Comparison of ENCODE assay signal across 26 cellular contexts in the genomic region with DNA sequence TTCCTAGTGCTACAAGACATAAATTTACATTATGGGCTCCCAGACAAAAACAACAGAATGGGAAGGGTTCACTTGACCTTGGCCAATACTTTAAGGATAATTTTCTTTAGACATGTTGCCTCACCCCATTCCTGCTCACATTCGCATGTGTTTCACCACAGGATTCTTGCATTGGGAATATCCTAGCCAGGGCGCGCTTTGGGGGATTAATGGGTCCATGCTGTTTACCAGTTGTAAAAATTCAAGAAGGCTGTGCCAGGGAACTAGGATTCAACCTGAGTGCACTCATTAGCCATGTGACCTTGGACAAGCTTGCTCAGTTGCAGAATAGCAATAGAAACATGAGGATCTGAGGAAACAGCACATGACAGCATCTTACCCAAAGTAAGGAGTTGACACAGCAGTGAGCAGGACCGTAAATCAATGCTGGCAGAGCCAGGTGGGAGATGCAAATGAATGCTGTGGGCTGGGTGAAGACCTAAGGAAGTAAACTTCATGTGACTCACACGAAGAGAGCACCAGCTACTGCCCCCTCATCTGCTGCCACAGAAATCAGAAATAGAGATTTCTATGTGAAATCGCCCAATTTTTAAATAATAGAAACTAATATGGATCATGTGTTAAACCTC.
DNase-seq lines count a peak whose midpoint lies in the region; ATAC-seq, FAIRE-seq and TF ChIP-seq lines count a peak whose summit lies in the region.
"Had no signal": no experiment of that assay in that cellular context is flagged by ENCODE, and none has a peak within 500 bp of the region (broad histone marks: within the 10 kb centered on the region; RNA-seq: fewer than 3 reads in every experiment).

No MANE protein-coding gene starts in this region.

- H2AFZ ChIP-seq in GM23338 (peak overlapping the region; percentile 64), H1 (ENCODE audit: low read length) (0 out of 2 replicates have a peak overlapping the region, but pooled peaks have one; percentile 28)

- no peak overlapping the region for H3K4ac ChIP-seq in H1 (replicated peaks; ENCODE audit: insufficient read length, low read depth, low read length)

- no peak overlapping the region for H3K9ac ChIP-seq in H1 (replicated peaks in 1 of 4; ENCODE audit: extremely low read depth in 1 of 4, low read depth in 3 of 4, low read length in 3 of 4)

- H3K9me2 ChIP-seq in GM23338 (ENCODE audit: insufficient read depth): 0 out of 2 replicates have a peak, but pooled peaks cover 13% of the 10 kb centered on the region

- no peak for FAIRE-seq in H1 (lab: Jason Lieb, UNC)
- FAIRE-seq: A204.1, D721Med, small intestine had no signal

- TF ChIP-seq CTCF in GM23338 (conservative IDR thresholded peaks at IDR 0.05; ENCODE audit: low read depth in 2 of 2) (no peak), H1 (IDR thresholded peaks at IDR 0.05; ENCODE audit: control extremely low read depth in 1 of 3, insufficient read depth in 1 of 3, low read depth in 1 of 3, low read length in 3 of 3) (no peak), lower leg skin (IDR thresholded peaks at IDR 0.05) (no peak), stomach (IDR thresholded peaks at IDR 0.05) (no peak)

- H3K9me3 Mint-ChIP-seq in GM23338: no peaks in the 10 kb centered on the region; the same call in 2 of the 3 replicates
- H3K9me3 Mint-ChIP-seq: CD4-positive, alpha-beta T cell had no signal

- DNase-seq in GM23338 (ENCODE audit: low spot score): no peak
- no peak for DNase-seq in H1 (ENCODE audit: low read depth in 1 of 2, low spot score in 2 of 2)
- DNase-seq in lower leg skin (ENCODE audit: low spot score in 2 of 2): peak; percentile 52 to 85
- no peak for DNase-seq in stomach
- no peak for DNase-seq in mesenteric fat pad (ENCODE audit: low spot score)
- DNase-seq in SK-N-DZ (ENCODE audit: low spot score): no peak
- no peak for DNase-seq in HCEC 1CT
- DNase-seq: activated CD8-positive, alpha-beta memory T cell treated with anti-CD3 and anti-CD28 coated beads, Interleukin-2, amount 10 ng/mL, durations not matched to agents 7 days and 5 days; activated naive CD4-positive, alpha-beta T cell; activated T-cell treated with anti-CD3 and anti-CD28 coated beads, Interleukin-2, amount 50 U/mL, for 48 hours; amniotic stem cell; CD4-positive, alpha-beta T cell; heart right ventricle; KG1; left cardiac atrium; mesenchymal stem cell; NCI-H1436 treated with DMSO at 0.1 percent for 48 hours; small intestine; stimulated activated CD4-positive, alpha-beta T cell treated with anti-CD3 and anti-CD28 coated beads, Interleukin-2, amount 100 ng/mL, for 24 hours; substantia nigra; T-helper 9 cell; WERI-Rb-1 had no signal

- H3K14ac ChIP-seq in H1 (ENCODE audit: insufficient read length): no peak overlapping the region

- H2BK5ac ChIP-seq in H1 (ENCODE audit: low read depth, low read length): no peak overlapping the region

- H3K4me3 Mint-ChIP-seq in GM23338: no peak overlapping the region
- H3K4me3 Mint-ChIP-seq: activated CD8-positive, alpha-beta memory T cell treated with anti-CD3 and anti-CD28 coated beads, Interleukin-2, amount 10 ng/mL, durations not matched to agents 7 days and 5 days; CD4-positive, alpha-beta T cell had no signal

- H4K91ac ChIP-seq in H1 (replicated peaks; ENCODE audit: insufficient read length, low read length): no peak overlapping the region

- no peak overlapping the region for H2BK20ac ChIP-seq in H1 (ENCODE audit: low read length)

- H3K23ac ChIP-seq in H1 (ENCODE audit: insufficient read length): no peak overlapping the region

- H3K27ac Mint-ChIP-seq in GM23338: no peak overlapping the region
- H3K27ac Mint-ChIP-seq: activated CD8-positive, alpha-beta memory T cell treated with anti-CD3 and anti-CD28 coated beads, Interleukin-2, amount 10 ng/mL, durations not matched to agents 7 days and 5 days; CD4-positive, alpha-beta T cell had no signal

- H3K18ac ChIP-seq in H1 (ENCODE audit: extremely low read depth, low read length): no peak overlapping the region

- H4K20me1 ChIP-seq in GM23338 (replicated peaks; ENCODE audit: insufficient read depth) (no peaks in the 10 kb centered on the region), H1 (replicated peaks in 1 of 2; ENCODE audit: control insufficient read depth in 1 of 2, insufficient read depth in 2 of 2, low read length in 2 of 2) (no peaks in the 10 kb centered on the region)

- H3K27ac ChIP-seq in GM23338 (ENCODE audit: low read depth) (no peak overlapping the region), H1 (ENCODE audit: low read depth, low read length) (no peak overlapping the region), stomach (peak overlapping the region in 3 of 5 donors; percentile 18 to 36 (median 21))
- H3K27ac ChIP-seq: heart right ventricle, WERI-Rb-1 had no signal

- no peaks in the 10 kb centered on the region for H3K79me2 ChIP-seq in GM23338 (replicated peaks; ENCODE audit: insufficient read depth)
- no peaks in the 10 kb centered on the region for H3K79me2 ChIP-seq in H1 (ENCODE audit: control insufficient read depth in 1 of 2, insufficient read depth in 2 of 2, low read length in 2 of 2)

- H2AK5ac ChIP-seq in H1 (ENCODE audit: low read depth, low read length): no peak overlapping the region

- POLR2A ChIA-PET in H1 (lab: Charles Lee; ENCODE audit: partially characterized antibody): interaction anchor here (0.9 kb wide), 1 partner anchor 13 kb away, joined by 5 read pairs; no protein-coding TSS in a partner anchor

- no peak overlapping the region for H3K4me3 ChIP-seq in GM23338
- H3K4me3 ChIP-seq in H1 (ENCODE audit: extremely low read depth in 1 of 4, insufficient read depth in 2 of 4, low read depth in 3 of 4, low read length in 4 of 4): no peak overlapping the region
- H3K4me3 ChIP-seq in lower leg skin (ENCODE audit: low read depth, poor library complexity, severe bottlenecking): no peak overlapping the region
- H3K4me3 ChIP-seq in stomach: no peak overlapping the region
- H3K4me3 ChIP-seq: heart right ventricle had no signal

- H3K9me3 ChIP-seq in H1 (ENCODE audit: insufficient read depth in 2 of 2, low read depth in 1 of 2, low read length in 1 of 2) (no peaks in the 10 kb centered on the region), stomach (no peaks in the 10 kb centered on the region)
- H3K9me3 ChIP-seq: heart right ventricle had no signal

- no peak overlapping the region; the same call in 1 of the 2 replicates for H4K8ac ChIP-seq in H1 (ENCODE audit: extremely low read depth, insufficient read depth, low read length)

- H2BK12ac ChIP-seq in H1 (ENCODE audit: low read depth, low read length): no peak overlapping the region

- H3K36me3 ChIP-seq in GM23338 (ENCODE audit: insufficient read depth) (no peaks in the 10 kb centered on the region), H1 (ENCODE audit: control insufficient read depth in 2 of 4, insufficient read depth in 4 of 4, low read length in 3 of 4) (no peaks in the 10 kb centered on the region), stomach (no peaks in the 10 kb centered on the region)
- H3K36me3 ChIP-seq: heart right ventricle, WERI-Rb-1 had no signal

- peaks cover 5% of the 10 kb centered on the region; the same call in 1 of the 3 replicates for H3K4me1 Mint-ChIP-seq in GM23338

- ATAC-seq in GM23338: no peak
- ATAC-seq in GM19328 (IDR thresholded peaks at IDR 0.05; ENCODE audit: unreplicated experiment): no peak
- ATAC-seq: activated CD8-positive, alpha-beta memory T cell treated with anti-CD3 and anti-CD28 coated beads, Interleukin-2, amount 10 ng/mL, durations not matched to agents 7 days and 5 days; heart right ventricle; left cardiac atrium; Right ventricle myocardium inferior had no signal

- H3F3A ChIP-seq in GM23338 (replicated peaks; ENCODE audit: low read depth): no peaks in the 10 kb centered on the region

- H3K56ac ChIP-seq in H1 (replicated peaks; ENCODE audit: insufficient read length, low read depth, low read length): no peak overlapping the region

- no peak overlapping the region for H3K4me2 ChIP-seq in GM23338
- H3K4me2 ChIP-seq in H1 (ENCODE audit: insufficient read depth in 1 of 2, low read depth in 2 of 2, low read length in 2 of 2): no peak overlapping the region

- TF ChIP-seq EP300 in H1 (IDR thresholded peaks at IDR 0.05; ENCODE audit: borderline replicate concordance in 1 of 2, low read depth in 2 of 2, low read length in 2 of 2) (no peak), stomach (IDR thresholded peaks at IDR 0.05) (no peak)

- no peaks in the 10 kb centered on the region for H3K27me3 Mint-ChIP-seq in GM23338 (ENCODE audit: insufficient read depth, low read depth, poor library complexity)
- H3K27me3 Mint-ChIP-seq: CD4-positive, alpha-beta T cell had no signal

- H3K4me1 ChIP-seq in GM23338 (ENCODE audit: insufficient read depth): no peaks in the 10 kb centered on the region
- H3K4me1 ChIP-seq in H1 (replicated peaks in 1 of 4; ENCODE audit: control insufficient read depth in 3 of 4, insufficient read depth in 4 of 4, low read length in 3 of 4): peaks cover 0 to 3% (median 0%) of the 10 kb centered on the region in 4 experiments; a peak in 1 of 7 replicates
- peaks cover 0 to 35% (median 8%) of the 10 kb centered on the region in 4 donors for H3K4me1 ChIP-seq in stomach

- CTCF ChIA-PET in H1 (lab: Charles Lee; ENCODE audit: partially characterized antibody): interaction anchor here (1.2 kb wide), 1 partner anchor 41 kb away, joined by 3 read pairs; no protein-coding TSS in a partner anchor

- TF ChIP-seq POLR2A in H1 (IDR thresholded peaks at IDR 0.05; ENCODE audit: control extremely low read depth in 1 of 2, low read depth in 2 of 2, low read length in 2 of 2) (no peak), lower leg skin (IDR thresholded peaks at IDR 0.05) (no peak), stomach (IDR thresholded peaks at IDR 0.05) (no peak)

- H3K27me3 ChIP-seq in GM23338 (ENCODE audit: insufficient read depth): no peaks in the 10 kb centered on the region
- H3K27me3 ChIP-seq in H1 (replicated peaks in 1 of 4; ENCODE audit: control insufficient read depth in 3 of 4, extremely low read depth in 1 of 4, insufficient read depth in 3 of 4, low read length in 3 of 4): no peaks in the 10 kb centered on the region
- no peaks in the 10 kb centered on the region for H3K27me3 ChIP-seq in stomach
- H3K27me3 ChIP-seq: heart right ventricle had no signal

- H2BK15ac ChIP-seq in H1 (ENCODE audit: low read length): no peak overlapping the region

- intact Hi-C loops in lower leg skin (cut with DNase I; ENCODE audit: low total_unique reads) (no loop called here), stomach (cut with DNase I; ENCODE audit: low total_unique reads) (no loop called here)

- H3K36me3 Mint-ChIP-seq in GM23338 (ENCODE audit: low read depth): no peaks in the 10 kb centered on the region
- H3K36me3 Mint-ChIP-seq: activated CD8-positive, alpha-beta memory T cell treated with anti-CD3 and anti-CD28 coated beads, Interleukin-2, amount 10 ng/mL, durations not matched to agents 7 days and 5 days had no signal

- no peaks in the 10 kb centered on the region for H3K23me2 ChIP-seq in H1 (ENCODE audit: low read depth, low read length)

- H4K5ac ChIP-seq in H1 (ENCODE audit: insufficient read length, low read depth, low read length): no peak overlapping the region

- no peak for TF ChIP-seq RAD21 in H1 (IDR thresholded peaks at IDR 0.05 in 1 of 2, conservative IDR thresholded peaks at IDR 0.05 in 1 of 2; ENCODE audit: low read depth in 2 of 2, low read length in 2 of 2)

- WGBS in H1 (ENCODE audit: extremely low coverage in 1 of 2, insufficient coverage in 1 of 2, insufficient read length in 1 of 2, insufficient replicate concordance in 2 of 2, low coverage in 1 of 2, low lambda C conversion rate in 2 of 2, missing lambda C conversion rate in 1 of 2), 2 experiments: 89% methylated on average over 6 of the region's 6 CpGs; no CpG with 5 or more reads in 1 of the 2 experiments
- 64 to 65% methylated on average over 6 of the region's 6 CpGs for WGBS in lower leg skin, 2 donors
- WGBS in stomach, 5 donors: 59 to 74% (median 68%) methylated on average over 6 of the region's 6 CpGs

- H3K79me1 ChIP-seq in H1 (ENCODE audit: low read depth, low read length): no peaks in the 10 kb centered on the region

- H2BK120ac ChIP-seq in H1 (replicated peaks; ENCODE audit: low read depth, low read length): no peak overlapping the region

Comparison
In these comparisons a context has a peak if more than half of its experiments do, and no peak if none do; other contexts are left out.
1. DNase-seq: peak in lower leg skin (2 of 2); none in GM23338 (single experiment), H1 (0 of 2), stomach (single experiment), mesenteric fat pad (single experiment), SK-N-DZ (single experiment) and HCEC 1CT (single experiment).
2. H3K27ac ChIP-seq: peak in stomach (3 of 5); none in GM23338 (single experiment) and H1 (single experiment).